24 cellular contexts compared by ENCODE assay signal in the genomic region with DNA sequence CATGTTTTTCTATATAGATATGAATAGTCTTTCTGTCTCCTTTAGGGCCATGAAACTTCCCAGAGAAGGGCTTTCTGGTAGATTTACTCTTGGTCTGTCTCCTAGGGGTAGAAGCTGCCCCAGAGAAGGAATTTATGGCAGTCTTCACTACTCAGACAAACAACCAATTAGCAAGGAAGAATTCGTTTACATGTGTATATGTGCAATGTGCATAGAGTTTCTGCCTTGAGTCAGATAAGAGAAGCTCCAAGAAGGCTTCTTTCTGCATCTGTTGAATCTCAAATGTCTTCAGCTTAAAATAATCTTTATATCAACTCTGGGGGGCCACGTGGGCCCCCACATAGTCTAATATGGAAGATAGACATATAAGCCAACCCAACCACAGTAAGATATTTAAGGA. TPM values are rescaled to one million over a fixed set of nuclear protein-coding genes. Genes with fewer than 3 reads are reported as not detected.
DNase-seq lines count a peak whose midpoint lies in the region; ATAC-seq and TF ChIP-seq lines count a peak whose summit lies in the region.
"Had no signal": no experiment of that assay in that cellular context is flagged by ENCODE, and none has a peak within 500 bp of the region (broad histone marks: within the 10 kb centered on the region; RNA-seq: fewer than 3 reads in every experiment).

No MANE protein-coding gene starts in this region.

- H3K9ac ChIP-seq in PC-3 (ENCODE audit: low read length) (no peak overlapping the region), smooth muscle cell (ENCODE audit: low read depth) (no peak overlapping the region)

- no peak overlapping the region for H3K4me3 ChIP-seq in GM23338
- H3K4me3 ChIP-seq in PC-3 (ENCODE audit: low read length): no peak overlapping the region
- no peak overlapping the region for H3K4me3 ChIP-seq in mesodermal cell (ENCODE audit: extremely low read depth, insufficient read depth, low read length, poor library complexity, severe bottlenecking)
- no peak overlapping the region for H3K4me3 ChIP-seq in smooth muscle cell
- H3K4me3 ChIP-seq in prostate gland: no peak overlapping the region
- H3K4me3 ChIP-seq: GM12878, Peyer's patch had no signal

- H3K9me3 Mint-ChIP-seq in GM23338: 0 out of 3 replicates have a peak, but pooled peaks cover 3% of the 10 kb centered on the region

- no peak overlapping the region for H3K4me3 Mint-ChIP-seq in GM23338
- H3K4me3 Mint-ChIP-seq: B cell; CD8-positive, alpha-beta T cell; IgD-negative memory B cell had no signal

- TF ChIP-seq POLR2A in prostate gland (IDR thresholded peaks at IDR 0.05): no peak

- H3K4me2 ChIP-seq in GM23338 (no peak overlapping the region), PC-3 (ENCODE audit: low read length) (no peak overlapping the region), smooth muscle cell (peak overlapping the region; percentile 48)

- DNase-seq in GM23338 (ENCODE audit: low spot score) (no peak), PC-3 (no peak), smooth muscle cell (lab: John Stamatoyannopoulos, UW; ENCODE audit: unreplicated experiment) (no peak), NCI-H1694 treated with DMSO at 0.1 percent for 48 hours (lab: John Stamatoyannopoulos, UW) (no peak), GM20000 (ENCODE audit: low spot score) (no peak), prostate gland (ENCODE audit: low spot score) (no peak)
- DNase-seq: CD8-positive, alpha-beta T cell; DMS 273 treated with DMSO at 0.1 percent for 48 hours; DMS79; GDM1; Karpas-422; NCI-H1105 treated with DMSO at 0.1 percent for 48 hours; NCI-H146; NCI-H2029; NCI-H446; NCI-H524 treated with DMSO at 0.1 percent for 48 hours; NCI-H774; Peyer's patch; SHP77 treated with DMSO at 0.1 percent for 48 hours had no signal

- ATAC-seq in GM23338 (no peak), PC-3 (no peak)
- ATAC-seq: CD8-positive, alpha-beta T cell; GM12878 had no signal

- intact Hi-C loops in PC-3 (cut with micrococcal nuclease) (loop anchor here (1.0 kb wide), 1 partner anchor 39 kb away; no protein-coding TSS in a partner anchor), prostate gland (cut with DNase I) (no loop called here)

- no peak for TF ChIP-seq CTCF in GM23338 (conservative IDR thresholded peaks at IDR 0.05; ENCODE audit: low read depth in 2 of 2)
- no peak for TF ChIP-seq CTCF in PC-3 (conservative IDR thresholded peaks at IDR 0.05; ENCODE audit: low read depth, low read length)
- TF ChIP-seq CTCF in smooth muscle cell (IDR thresholded peaks at IDR 0.05; ENCODE audit: borderline replicate concordance, insufficient read depth, poor library complexity, severe bottlenecking): no peak
- no peak for TF ChIP-seq CTCF in GM20000 (IDR thresholded peaks at IDR 0.05; ENCODE audit: extremely low read depth, missing control alignments)
- TF ChIP-seq CTCF in prostate gland (IDR thresholded peaks at IDR 0.05): no peak

- H3K27me3 ChIP-seq in GM23338 (ENCODE audit: insufficient read depth) (no peaks in the 10 kb centered on the region), PC-3 (ENCODE audit: low read length) (no peaks in the 10 kb centered on the region), smooth muscle cell (ENCODE audit: low read depth) (no peaks in the 10 kb centered on the region), prostate gland (replicated peaks; ENCODE audit: insufficient read depth) (no peaks in the 10 kb centered on the region)
- H3K27me3 ChIP-seq: Peyer's patch had no signal

- H3K36me3 ChIP-seq in GM23338 (ENCODE audit: insufficient read depth) (no peaks in the 10 kb centered on the region), PC-3 (ENCODE audit: low read depth, low read length) (no peaks in the 10 kb centered on the region), mesodermal cell (ENCODE audit: control insufficient read depth, insufficient read depth, low read length) (no peaks in the 10 kb centered on the region), smooth muscle cell (ENCODE audit: low read depth) (no peaks in the 10 kb centered on the region), prostate gland (no peaks in the 10 kb centered on the region)
- H3K36me3 ChIP-seq: Peyer's patch had no signal

- H3K9me2 ChIP-seq in GM23338 (ENCODE audit: insufficient read depth): no peaks in the 10 kb centered on the region
- no peaks in the 10 kb centered on the region for H3K9me2 ChIP-seq in PC-3 (replicated peaks; ENCODE audit: low read length)

- CTCF ChIA-PET in PC-3 (lab: Charles Lee): no interaction called here

- H3K27ac ChIP-seq in GM23338 (ENCODE audit: low read depth): no peak overlapping the region
- H3K27ac ChIP-seq in PC-3 (ENCODE audit: low read length): 0 out of 2 replicates have a peak overlapping the region, but pooled peaks have one; percentile 11
- H3K27ac ChIP-seq in mesodermal cell (ENCODE audit: low read depth, low read length, severe bottlenecking): peak overlapping the region; percentile 36
- peak overlapping the region; percentile 74 for H3K27ac ChIP-seq in smooth muscle cell (ENCODE audit: low read depth)
- no peak overlapping the region for H3K27ac ChIP-seq in prostate gland
- H3K27ac ChIP-seq: C4-2B, Peyer's patch had no signal

- peaks cover 12% of the 10 kb centered on the region for H3K4me1 Mint-ChIP-seq in GM23338

- no peaks in the 10 kb centered on the region for H3F3A ChIP-seq in GM23338 (replicated peaks; ENCODE audit: low read depth)
- H3F3A ChIP-seq in PC-3 (ENCODE audit: low read length, unreplicated experiment): no peaks in the 10 kb centered on the region
- H3F3A ChIP-seq in smooth muscle cell (ENCODE audit: low read depth): no peaks in the 10 kb centered on the region

- H2AFZ ChIP-seq in GM23338: peak overlapping the region; percentile 28; the same call in 1 of the 2 replicates
- H2AFZ ChIP-seq in PC-3 (ENCODE audit: low read length): 0 out of 2 replicates have a peak overlapping the region, but pooled peaks have one; percentile 7
- H2AFZ ChIP-seq in smooth muscle cell (ENCODE audit: low read depth): peak overlapping the region; percentile 54

- POLR2A ChIA-PET in PC-3 (lab: Charles Lee; ENCODE audit: unreplicated experiment): interaction anchor here (0.6 kb wide), 1 partner anchor 32 kb away, joined by 5 read pairs; no protein-coding TSS in a partner anchor

- H3K9me3 ChIP-seq in PC-3 (ENCODE audit: low read length) (no peaks in the 10 kb centered on the region), mesodermal cell (ENCODE audit: control insufficient read depth, low read length) (no peaks in the 10 kb centered on the region), smooth muscle cell (replicated peaks; ENCODE audit: low read depth) (no peaks in the 10 kb centered on the region), prostate gland (no peaks in the 10 kb centered on the region)
- H3K9me3 ChIP-seq: Peyer's patch had no signal

- no TSS peak for BruUV-seq in PC-3 (replicated peaks; lab: Mats Ljungman, UMichigan)

- H3K79me2 ChIP-seq in GM23338 (replicated peaks; ENCODE audit: insufficient read depth): no peaks in the 10 kb centered on the region
- no peaks in the 10 kb centered on the region for H3K79me2 ChIP-seq in PC-3 (ENCODE audit: low read length)
- H3K79me2 ChIP-seq in smooth muscle cell (ENCODE audit: low read depth): no peaks in the 10 kb centered on the region

- no peak overlapping the region for H3K27ac Mint-ChIP-seq in GM23338
- H3K27ac Mint-ChIP-seq: B cell; CD8-positive, alpha-beta T cell had no signal

- H3K27me3 Mint-ChIP-seq in GM23338 (ENCODE audit: insufficient read depth, low read depth, poor library complexity): peaks cover 5% of the 10 kb centered on the region
- H3K27me3 Mint-ChIP-seq: B cell had no signal

- no CpG with 5 or more reads among the region's 2 CpGs for WGBS in mesodermal cell (ENCODE audit: insufficient coverage in 2 of 2), 2 experiments
- 28% methylated on average over 2 of the region's 2 CpGs for WGBS in smooth muscle cell (ENCODE audit: low lambda C conversion rate)
- 43% methylated on average over 2 of the region's 2 CpGs for WGBS in prostate gland

- H4K20me1 ChIP-seq in GM23338 (replicated peaks; ENCODE audit: insufficient read depth) (no peaks in the 10 kb centered on the region), PC-3 (ENCODE audit: low read length) (no peaks in the 10 kb centered on the region), smooth muscle cell (ENCODE audit: low read depth) (no peaks in the 10 kb centered on the region)

- H3K4me1 ChIP-seq in GM23338 (ENCODE audit: insufficient read depth): peaks cover 3% of the 10 kb centered on the region; the same call in 1 of the 2 replicates
- H3K4me1 ChIP-seq in PC-3 (ENCODE audit: insufficient read depth, low read length): peaks cover 19% of the 10 kb centered on the region
- peaks cover 2% of the 10 kb centered on the region for H3K4me1 ChIP-seq in mesodermal cell (ENCODE audit: control insufficient read depth, insufficient read depth, low read length, poor library complexity, severe bottlenecking)
- no peaks in the 10 kb centered on the region for H3K4me1 ChIP-seq in smooth muscle cell (ENCODE audit: low read depth)
- H3K4me1 ChIP-seq in prostate gland (replicated peaks): no peaks in the 10 kb centered on the region
- H3K4me1 ChIP-seq: Peyer's patch had no signal

- H3K36me3 Mint-ChIP-seq in GM23338 (ENCODE audit: low read depth): no peaks in the 10 kb centered on the region
- H3K36me3 Mint-ChIP-seq: CD8-positive, alpha-beta T cell had no signal

TF ChIP-seq in GM23338, 12 proteins besides CTCF, POLR2A, EP300 and RAD21 (continues in another document):
- no peak for TF ChIP-seq STAT1 (IDR thresholded peaks at IDR 0.05; ENCODE audit: unreplicated experiment)
- TF ChIP-seq EZH2 (IDR thresholded peaks at IDR 0.05; ENCODE audit: low read depth, unreplicated experiment): no peak

RNA-seq across cellular contexts. Expression of a gene that starts 7.6 kb away (rescaled TPM):
- total RNA-seq in GM23338 (2014; rRNA removed; shearing (Covaris generic)): 82.1 and 101 TPM in 2 replicates
- polyA plus RNA-seq in GM23338 (2016; fragmentation: Nextera tagmentation; extraction: Ambion mirVana) (66.3 and 71.7 TPM in 2 replicates), smooth muscle cell (61.4 and 63.5 TPM in 2 replicates)
- total RNA-seq in PC-3 (2014; rRNA removed) (125 and 131 TPM in 2 replicates), smooth muscle cell (83.9 and 102 TPM in 2 replicates), prostate gland (10 to 100 TPM; 65.1 to 84.5 TPM)
- polyA plus RNA-seq in mesodermal cell (2013, experiment 1 of 2): 72.1 TPM
- polyA plus RNA-seq in mesodermal cell (2013, experiment 2 of 2): 77.8 TPM

Comparison
In these comparisons a context has a peak if more than half of its experiments do, and no peak if none do; other contexts are left out.
1. H3K27ac ChIP-seq: peak in PC-3 (single experiment), mesodermal cell (single experiment) and smooth muscle cell (single experiment); none in GM23338 (single experiment) and prostate gland (0 of 2).
2. Peak in every context shown above with its lines, with median percentiles within 50 percentile points of each other: H2AFZ ChIP-seq.